ENCODE assay signal across 8 cellular contexts in genomic region chr3:46276497-46277099, GRCh38. TPM values are rescaled to one million over a fixed set of nuclear protein-coding genes. Genes with fewer than 3 reads are reported as not detected.
DNase-seq lines count a peak whose midpoint lies in the region; ATAC-seq and TF ChIP-seq lines count a peak whose summit lies in the region.

No MANE protein-coding gene starts in this region.

- no peaks in the 10 kb centered on the region for H3K36me3 Mint-ChIP-seq in progenitor cell of endocrine pancreas (ENCODE audit: insufficient read depth)

- H3K27ac Mint-ChIP-seq in progenitor cell of endocrine pancreas: no peak overlapping the region

- peak; percentile 64 for TF ChIP-seq CTCF in progenitor cell of endocrine pancreas (IDR thresholded peaks at IDR 0.05; ENCODE audit: unreplicated experiment)

- peaks cover 8% of the 10 kb centered on the region for H3K27me3 Mint-ChIP-seq in progenitor cell of endocrine pancreas

- peak; percentile 59 for ATAC-seq in Right ventricle myocardium inferior
- peak; percentile 90 for ATAC-seq in esophagus mucosa
- no peak for ATAC-seq in HG03571 (IDR thresholded peaks at IDR 0.05; ENCODE audit: unreplicated experiment)

- DNase-seq in Right ventricle myocardium inferior (ENCODE audit: missing footprints) (no peak), cardiac septum (ENCODE audit: low spot score) (no peak), MV-4-11 (lab: John Stamatoyannopoulos, UW) (peak; percentile 65), progenitor cell of endocrine pancreas (ENCODE audit: low spot score, unreplicated experiment) (peak; percentile 21), KG1 (lab: John Stamatoyannopoulos, UW) (no peak)
- DNase-seq in activated CD8-positive, alpha-beta memory T cell treated with anti-CD3 and anti-CD28 coated beads for 4 hours (ENCODE audit: low read depth in 2 of 2): peak; percentile 54 to 59

- peaks cover 19% of the 10 kb centered on the region for H3K9me3 Mint-ChIP-seq in progenitor cell of endocrine pancreas (ENCODE audit: low read depth)

- no peak overlapping the region for H3K4me3 Mint-ChIP-seq in progenitor cell of endocrine pancreas (ENCODE audit: low read depth)

- H3K4me1 Mint-ChIP-seq in progenitor cell of endocrine pancreas (ENCODE audit: low read depth): no peaks in the 10 kb centered on the region

- intact Hi-C loops in Right ventricle myocardium inferior (cut with DNase I): loop anchor here (5.0 to 10.0 kb wide), 3 partner anchors 88 to 166 kb away; no protein-coding TSS in a partner anchor
- intact Hi-C loops in cardiac septum (cut with DNase I): loop anchor here (2.0 kb wide), 1 partner anchor 150 kb away; no protein-coding TSS in a partner anchor

RNA-seq across cellular contexts. Expression of gene CCR3, which starts 34.3 kb away (rescaled TPM):
- total RNA-seq in Right ventricle myocardium inferior (not detected), cardiac septum (not detected), esophagus mucosa (not detected), progenitor cell of endocrine pancreas (not detected in 2 replicates)

Comparison
In these comparisons a context has a peak if more than half of its experiments do, and no peak if none do; other contexts are left out.
1. DNase-seq: peak in MV-4-11 (single experiment), activated CD8-positive, alpha-beta memory T cell treated with anti-CD3 and anti-CD28 coated beads for 4 hours (2 of 2) and progenitor cell of endocrine pancreas (single experiment); none in Right ventricle myocardium inferior (single experiment), cardiac septum (single experiment) and KG1 (single experiment).